In the genomic region with DNA sequence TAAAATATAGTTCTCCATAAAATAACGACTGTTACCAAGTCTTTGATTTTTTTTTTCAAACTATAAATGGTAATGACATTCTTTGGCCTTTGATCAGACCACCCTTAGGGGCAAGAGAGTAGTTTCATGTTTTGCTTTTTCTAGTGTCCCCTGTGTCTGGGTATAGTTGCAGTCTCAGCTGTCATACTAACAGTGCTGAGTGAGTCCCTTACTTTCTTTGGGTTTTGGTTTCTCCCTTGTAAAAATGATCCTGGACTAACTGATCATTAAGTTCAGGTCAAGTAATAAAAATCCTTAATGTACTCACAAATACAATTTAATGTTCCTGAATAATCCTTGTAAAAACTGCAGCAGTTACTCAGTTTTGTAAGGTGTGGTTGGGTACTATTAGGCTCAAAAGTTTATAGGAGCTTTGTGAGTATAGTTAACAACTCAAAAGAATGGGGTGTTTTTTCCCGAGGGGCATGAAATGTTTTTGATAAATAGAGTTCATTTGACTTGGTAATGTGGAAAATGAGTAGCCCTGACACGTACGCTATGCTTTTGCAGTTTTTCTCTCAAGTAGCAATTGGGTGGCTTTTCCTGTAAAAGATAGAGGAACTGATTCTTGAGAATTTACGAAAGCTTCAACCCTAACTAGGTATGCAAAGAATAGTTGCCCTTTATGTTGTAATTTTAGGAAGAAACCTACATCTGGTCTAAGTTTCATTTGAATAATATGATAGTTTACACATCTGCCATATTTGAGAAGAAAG, we compare ENCODE assay signal across 8 cellular contexts. TPM values are rescaled to one million over a fixed set of nuclear protein-coding genes. Genes with fewer than 3 reads are reported as not detected.
A peak's percentile ranks its signal among the peaks of the same experiment; 100 is the strongest.
DNase-seq lines count a peak whose midpoint lies in the region; ATAC-seq lines count a peak whose summit lies in the region.

No MANE protein-coding gene starts in this region.

- H3K4me3 ChIP-seq in aorta (ENCODE audit: low read length in 2 of 2), result no peak overlapping the region

- no peak for ATAC-seq in stimulated activated naive CD8-positive, alpha-beta T cell treated with anti-CD3 and anti-CD28 coated beads, Interleukin-15, Interleukin-2, amounts not matched to agents 100 U/mL and 50 U/mL, for 24 hours
- ATAC-seq in HG03460 (IDR thresholded peaks at IDR 0.05; ENCODE audit: unreplicated experiment) (peak; percentile 36), aorta (ENCODE audit: low FRiP score) (no peak)

- no peaks in the 10 kb centered on the region for H3K9me3 ChIP-seq in aorta (ENCODE audit: control insufficient read depth, low read length)

- peaks cover 99% of the 10 kb centered on the region for H3K4me1 Mint-ChIP-seq in stimulated activated naive CD8-positive, alpha-beta T cell treated with anti-CD3 and anti-CD28 coated beads, Interleukin-15, Interleukin-2, amounts not matched to agents 100 ng/mL and 50 ng/mL, for 24 hours (ENCODE audit: low read depth)
- peaks cover 97% of the 10 kb centered on the region for H3K4me1 Mint-ChIP-seq in activated naive CD8-positive, alpha-beta T cell (ENCODE audit: low read depth)

- no peaks in the 10 kb centered on the region for H3K36me3 ChIP-seq in aorta (ENCODE audit: control insufficient read depth in 1 of 2, insufficient read depth in 2 of 2, low read length in 1 of 2)

- no peaks in the 10 kb centered on the region for H3K27me3 ChIP-seq in aorta (ENCODE audit: control insufficient read depth in 1 of 2, insufficient read depth in 2 of 2, low read length in 1 of 2)

- H3K36me3 Mint-ChIP-seq in stimulated activated naive CD8-positive, alpha-beta T cell treated with anti-CD3 and anti-CD28 coated beads, Interleukin-15, Interleukin-2, amounts not matched to agents 100 ng/mL and 50 ng/mL, for 24 hours (ENCODE audit: low read depth), result peaks cover 44% of the 10 kb centered on the region
- peaks cover 6% of the 10 kb centered on the region for H3K36me3 Mint-ChIP-seq in activated naive CD8-positive, alpha-beta T cell

- no peak overlapping the region for H3K27ac ChIP-seq in aorta (ENCODE audit: low read depth in 1 of 2, low read length in 2 of 2)

- H3K4me1 ChIP-seq in aorta (ENCODE audit: control insufficient read depth in 1 of 2, insufficient read depth in 2 of 2, low read length in 2 of 2), result peaks cover 5 to 19% of the 10 kb centered on the region in 2 donors

- peak overlapping the region; percentile 91 for H3K27ac Mint-ChIP-seq in stimulated activated naive CD8-positive, alpha-beta T cell treated with anti-CD3 and anti-CD28 coated beads, Interleukin-15, Interleukin-2, amounts not matched to agents 100 ng/mL and 50 ng/mL, for 24 hours
- peak overlapping the region; percentile 99 for H3K27ac Mint-ChIP-seq in activated naive CD8-positive, alpha-beta T cell

- H3K9me3 Mint-ChIP-seq in stimulated activated naive CD8-positive, alpha-beta T cell treated with anti-CD3 and anti-CD28 coated beads, Interleukin-15, Interleukin-2, amounts not matched to agents 100 ng/mL and 50 ng/mL, for 24 hours, result no peaks in the 10 kb centered on the region
- no peaks in the 10 kb centered on the region for H3K9me3 Mint-ChIP-seq in activated naive CD8-positive, alpha-beta T cell (ENCODE audit: low read depth)

- intact Hi-C loops in aorta (cut with DNase I), result no loop called here

- WGBS in aorta, 2 donors, result 80 to 81% methylated on average over 5 of the region's 5 CpGs

- peak overlapping the region; percentile 77 for H3K4me3 Mint-ChIP-seq in stimulated activated naive CD8-positive, alpha-beta T cell treated with anti-CD3 and anti-CD28 coated beads, Interleukin-15, Interleukin-2, amounts not matched to agents 100 ng/mL and 50 ng/mL, for 24 hours
- H3K4me3 Mint-ChIP-seq in activated naive CD8-positive, alpha-beta T cell, result peak overlapping the region; percentile 72

- no peak for DNase-seq in stimulated activated naive CD8-positive, alpha-beta T cell treated with anti-CD3 and anti-CD28 coated beads, Interleukin-15, Interleukin-2, amounts not matched to agents 100 U/mL and 50 U/mL, for 24 hours
- DNase-seq in NCI-H345 (lab: John Stamatoyannopoulos, UW) (no peak), dermis blood vessel endothelial cell (no peak), aorta (no peak), NCI-H1105 treated with DMSO at 0.1 percent for 48 hours (lab: John Stamatoyannopoulos, UW) (no peak)

- no peaks in the 10 kb centered on the region for H3K27me3 Mint-ChIP-seq in stimulated activated naive CD8-positive, alpha-beta T cell treated with anti-CD3 and anti-CD28 coated beads, Interleukin-15, Interleukin-2, amounts not matched to agents 100 ng/mL and 50 ng/mL, for 24 hours
- H3K27me3 Mint-ChIP-seq in activated naive CD8-positive, alpha-beta T cell, result no peaks in the 10 kb centered on the region

RNA-seq across cellular contexts. Expression of a gene that starts 6.2 kb away (rescaled TPM):
- total RNA-seq in dermis blood vessel endothelial cell (28.8 and 42.1 TPM in 2 replicates), aorta (10 to 100 TPM; 31.2 to 51.6 TPM)
- polyA plus RNA-seq in aorta, result 10 to 100 TPM; 17.7 to 19.8 TPM
